ENCODE assay signal across 1 cellular context in the genomic region with DNA sequence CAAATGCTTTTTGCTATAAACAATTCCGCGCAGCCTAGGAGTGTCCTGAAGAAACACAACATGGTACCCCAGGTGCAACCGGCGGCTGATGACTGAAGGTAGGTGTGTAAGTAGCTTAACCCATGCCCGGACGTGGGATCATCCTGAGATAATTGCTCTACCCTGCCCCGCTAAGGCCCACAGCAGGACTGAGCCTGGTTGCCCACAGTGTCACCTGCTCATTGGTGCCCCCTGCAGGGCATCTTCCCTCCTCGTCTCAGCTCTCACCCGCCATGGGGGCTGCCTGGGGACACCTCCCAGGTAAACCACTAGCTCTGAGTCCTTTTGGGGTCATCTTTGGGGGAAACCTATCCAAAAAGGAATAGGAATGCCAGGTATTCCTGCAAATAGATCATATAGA.
TF ChIP-seq lines count a peak whose summit lies in the region.

No MANE protein-coding gene starts in this region.

TF ChIP-seq in HCT116, 20 proteins besides CTCF, POLR2A, EP300 and RAD21:
- no peak for TF ChIP-seq CBX3 (IDR thresholded peaks at IDR 0.05; ENCODE audit: low read depth)
- TF ChIP-seq YY1 (IDR thresholded peaks at IDR 0.05; ENCODE audit: extremely low read depth, insufficient replicate concordance, low read depth, low read length), result no peak
- no peak for TF ChIP-seq EZH2 (IDR thresholded peaks at IDR 0.05)
- no peak for TF ChIP-seq SRF (IDR thresholded peaks at IDR 0.05; ENCODE audit: low read depth)
- TF ChIP-seq POLR2AphosphoS5 (IDR thresholded peaks at IDR 0.05; ENCODE audit: low read depth, low read length), result no peak
- TF ChIP-seq CEBPB (IDR thresholded peaks at IDR 0.05; ENCODE audit: low read depth), result no peak
- TF ChIP-seq ELF1 (IDR thresholded peaks at IDR 0.05; ENCODE audit: borderline replicate concordance, low read depth), result no peak
- no peak for TF ChIP-seq ATF3 (IDR thresholded peaks at IDR 0.05)
- TF ChIP-seq, protein P1, sequence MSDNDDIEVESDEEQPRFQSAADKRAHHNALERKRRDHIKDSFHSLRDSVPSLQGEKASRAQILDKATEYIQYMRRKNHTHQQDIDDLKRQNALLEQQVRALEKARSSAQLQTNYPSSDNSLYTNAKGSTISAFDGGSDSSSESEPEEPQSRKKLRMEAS (IDR thresholded peaks at IDR 0.05), result no peak
- no peak for TF ChIP-seq SP1 (IDR thresholded peaks at IDR 0.05; ENCODE audit: low read depth)
- TF ChIP-seq, protein P2, sequence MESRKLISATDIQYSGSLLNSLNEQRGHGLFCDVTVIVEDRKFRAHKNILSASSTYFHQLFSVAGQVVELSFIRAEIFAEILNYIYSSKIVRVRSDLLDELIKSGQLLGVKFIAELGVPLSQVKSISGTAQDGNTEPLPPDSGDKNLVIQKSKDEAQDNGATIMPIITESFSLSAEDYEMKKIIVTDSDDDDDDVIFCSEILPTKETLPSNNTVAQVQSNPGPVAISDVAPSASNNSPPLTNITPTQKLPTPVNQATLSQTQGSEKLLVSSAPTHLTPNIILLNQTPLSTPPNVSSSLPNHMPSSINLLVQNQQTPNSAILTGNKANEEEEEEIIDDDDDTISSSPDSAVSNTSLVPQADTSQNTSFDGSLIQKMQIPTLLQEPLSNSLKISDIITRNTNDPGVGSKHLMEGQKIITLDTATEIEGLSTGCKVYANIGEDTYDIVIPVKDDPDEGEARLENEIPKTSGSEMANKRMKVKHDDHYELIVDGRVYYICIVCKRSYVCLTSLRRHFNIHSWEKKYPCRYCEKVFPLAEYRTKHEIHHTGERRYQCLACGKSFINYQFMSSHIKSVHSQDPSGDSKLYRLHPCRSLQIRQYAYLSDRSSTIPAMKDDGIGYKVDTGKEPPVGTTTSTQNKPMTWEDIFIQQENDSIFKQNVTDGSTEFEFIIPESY (IDR thresholded peaks at IDR 0.05; ENCODE audit: extremely low read depth, insufficient replicate concordance, low read length), result no peak
- no peak for TF ChIP-seq ZNF274 (IDR thresholded peaks at IDR 0.05; ENCODE audit: low read depth, low read length)
- no peak for TF ChIP-seq SIN3A (IDR thresholded peaks at IDR 0.05; ENCODE audit: low read depth)
TF ChIP-seq in HCT116: peak in this region for 0.
